Comparison of ENCODE assay signal across 8 cellular contexts in genomic region chr20:22582960-22583772, GRCh38. TPM values are rescaled to one million over a fixed set of nuclear protein-coding genes. Genes with fewer than 3 reads are reported as not detected.
DNase-seq lines count a peak whose midpoint lies in the region; ATAC-seq, FAIRE-seq and TF ChIP-seq lines count a peak whose summit lies in the region.
"Had no signal": no experiment of that assay in that cellular context is flagged by ENCODE, and none has a peak within 500 bp of the region (broad histone marks: within the 10 kb centered on the region; RNA-seq: fewer than 3 reads in every experiment).

No MANE protein-coding gene starts in this region.

- TF ChIP-seq CTCF in keratinocyte (optimal IDR thresholded peaks at IDR 0.05 in 1 of 3, IDR thresholded peaks at IDR 0.05 in 1 of 3, conservative IDR thresholded peaks at IDR 0.05 in 1 of 3; ENCODE audit: extremely low read depth in 1 of 3, insufficient read depth in 2 of 3, low read length in 3 of 3) (no peak), smooth muscle cell (IDR thresholded peaks at IDR 0.05; ENCODE audit: borderline replicate concordance, insufficient read depth, poor library complexity, severe bottlenecking) (no peak)

- H3K4me3 ChIP-seq in SJCRH30 = peak overlapping the region; percentile 66
- peak overlapping the region; percentile 22 to 65 (median 61) for H3K4me3 ChIP-seq in keratinocyte (ENCODE audit: control insufficient read depth in 2 of 3, extremely low read depth in 1 of 3, insufficient read depth in 2 of 3, low read depth in 1 of 3, low read length in 3 of 3)
- H3K4me3 ChIP-seq in smooth muscle cell = peak overlapping the region; percentile 42

- H3K27me3 ChIP-seq in SJCRH30 = no peaks in the 10 kb centered on the region
- H3K27me3 ChIP-seq in keratinocyte (ENCODE audit: control insufficient read depth, extremely low read depth, insufficient read depth, low read length) = peaks cover 86% of the 10 kb centered on the region
- peaks cover 99% of the 10 kb centered on the region for H3K27me3 ChIP-seq in smooth muscle cell (ENCODE audit: low read depth)

- no peaks in the 10 kb centered on the region for H3F3A ChIP-seq in smooth muscle cell (ENCODE audit: low read depth)

- WGBS in smooth muscle cell (ENCODE audit: low lambda C conversion rate) = 2% methylated on average over 57 of the region's 67 CpGs

- H2AFZ ChIP-seq in keratinocyte (ENCODE audit: control insufficient read depth, low read length) (peak overlapping the region; percentile 30), smooth muscle cell (ENCODE audit: low read depth) (no peak overlapping the region)

- dilution Hi-C loops in keratinocyte (cut with MboI; ENCODE audit: extremely low pct_ligation_motif_present, low sequenced_read_pairs) = no loop called here

- H3K36me3 ChIP-seq in SJCRH30 (peaks cover 2% of the 10 kb centered on the region; the same call in 1 of the 2 replicates), keratinocyte (ENCODE audit: control insufficient read depth in 2 of 2, extremely low read depth in 1 of 2, insufficient read depth in 2 of 2, low read length in 2 of 2) (no peaks in the 10 kb centered on the region), smooth muscle cell (ENCODE audit: low read depth) (no peaks in the 10 kb centered on the region)

- TF ChIP-seq POLR2A in erythroblast (IDR thresholded peaks at IDR 0.05; ENCODE audit: low read length) = no peak

- H3K79me2 ChIP-seq in keratinocyte (ENCODE audit: control insufficient read depth, insufficient read depth, low read length) (no peaks in the 10 kb centered on the region), smooth muscle cell (ENCODE audit: low read depth) (no peaks in the 10 kb centered on the region)

- H3K9me1 ChIP-seq in keratinocyte (ENCODE audit: control insufficient read depth, extremely low read depth, insufficient read depth, low read length) = no peaks in the 10 kb centered on the region

- H3K4me1 ChIP-seq in SJCRH30 = no peaks in the 10 kb centered on the region
- no peaks in the 10 kb centered on the region for H3K4me1 ChIP-seq in keratinocyte (ENCODE audit: control insufficient read depth, extremely low read depth, insufficient read depth, low read length)
- H3K4me1 ChIP-seq in smooth muscle cell (ENCODE audit: low read depth) = peaks cover 20% of the 10 kb centered on the region

- H3K9me3 ChIP-seq in SJCRH30 (replicated peaks) (no peaks in the 10 kb centered on the region), keratinocyte (ENCODE audit: control insufficient read depth, low read depth, low read length) (no peaks in the 10 kb centered on the region), smooth muscle cell (replicated peaks; ENCODE audit: low read depth) (no peaks in the 10 kb centered on the region)

- peak; percentile 26 for DNase-seq in HT-29 (ENCODE audit: low spot score)
- DNase-seq in SJCRH30 = peak in 1 of 2 experiments; percentile 14
- no peak for DNase-seq in keratinocyte (ENCODE audit: low read depth, low spot score)
- DNase-seq in smooth muscle cell (lab: John Stamatoyannopoulos, UW; ENCODE audit: unreplicated experiment) = no peak
- DNase-seq in erythroblast (lab: John Stamatoyannopoulos, UW) = no peak
- DNase-seq in GOT3 (lab: John Stamatoyannopoulos, UW) = no peak
- DNase-seq: left cardiac atrium had no signal

- ATAC-seq in HG03097 (IDR thresholded peaks at IDR 0.05; ENCODE audit: low FRiP score, unreplicated experiment) = no peak

- peak overlapping the region; percentile 45; the same call in 1 of the 2 replicates for H3K27ac ChIP-seq in SJCRH30
- H3K27ac ChIP-seq in keratinocyte (ENCODE audit: control insufficient read depth, insufficient read depth, low read length) = no peak overlapping the region
- H3K27ac ChIP-seq in smooth muscle cell (ENCODE audit: low read depth) = no peak overlapping the region

- no peak for FAIRE-seq in keratinocyte (lab: Jason Lieb, UNC)

- H4K20me1 ChIP-seq in keratinocyte (ENCODE audit: control insufficient read depth, extremely low read depth, insufficient read depth, low read length) (no peaks in the 10 kb centered on the region), smooth muscle cell (ENCODE audit: low read depth) (no peaks in the 10 kb centered on the region)

- peak overlapping the region; percentile 70 for H3K4me2 ChIP-seq in keratinocyte (ENCODE audit: control insufficient read depth, extremely low read depth, insufficient read depth, low read depth, low read length)
- H3K4me2 ChIP-seq in smooth muscle cell = peak overlapping the region; percentile 74

- H3K9ac ChIP-seq in keratinocyte (ENCODE audit: control insufficient read depth, extremely low read depth, insufficient read depth, low read length) (no peak overlapping the region), smooth muscle cell (ENCODE audit: low read depth) (no peak overlapping the region)

RNA-seq across cellular contexts. Expression of gene FOXA2, which starts 1.2 kb away (rescaled TPM):
- total RNA-seq in HT-29 (2014; rRNA removed; shearing (Covaris generic)) = 9.1 and 9.4 TPM in 2 replicates
- 2.7 and 3.2 TPM in 2 replicates for total RNA-seq in SJCRH30 (2014; rRNA removed; shearing (Covaris generic))
- 0.12 to 0.36 TPM (median 0.16 TPM) in 3 replicates for polyA plus RNA-seq in keratinocyte
- polyA plus RNA-seq in keratinocyte (2011; ENCODE audit: low read depth) = 0.54 TPM
- 0.10 TPM in 2 replicates for polyA plus RNA-seq in keratinocyte (2011; cell fraction: cytosol; rRNA removed)
- 0.27 and 0.28 TPM in 2 replicates for polyA plus RNA-seq in keratinocyte (2011; cell fraction: nucleus; rRNA removed)
- polyA plus RNA-seq in keratinocyte (2012; ENCODE audit: low replicate concordance) = 0.47 and 0.72 TPM in 2 replicates
- 0.36 TPM in 1 of 3 replicates, not detected in the others for polyA minus RNA-seq in keratinocyte
- not detected for polyA minus RNA-seq in keratinocyte (2011; cell fraction: cytosol; rRNA and poly(A)+ RNA removed)
- polyA minus RNA-seq in keratinocyte (2011; cell fraction: nucleus; rRNA and poly(A)+ RNA removed) = 0.23 and 0.32 TPM in 2 replicates
- not detected in 2 replicates for total RNA-seq in smooth muscle cell
- polyA plus RNA-seq in smooth muscle cell = not detected in 2 replicates
- total RNA-seq: left cardiac atrium had no signal
